In the genomic region with DNA sequence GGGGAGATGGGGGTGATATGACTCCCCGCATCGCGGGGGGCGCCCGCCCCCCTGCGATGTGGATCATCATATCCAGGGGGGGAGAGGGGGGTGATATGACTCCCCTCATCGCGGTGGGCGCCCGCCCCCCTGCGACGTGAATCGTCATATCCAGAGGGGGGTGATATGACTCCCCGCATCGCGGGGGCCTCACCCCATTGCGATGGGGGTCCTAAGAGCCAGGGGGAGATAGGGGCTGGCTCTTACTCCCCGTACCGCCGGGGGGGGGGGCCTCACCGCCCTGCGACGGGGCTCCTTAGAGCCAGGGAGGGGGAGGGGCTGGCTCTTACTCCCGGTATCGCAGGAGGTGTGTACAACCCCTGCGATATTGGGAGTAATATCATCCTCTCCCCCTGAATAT, we compare ENCODE assay signal across 8 cellular contexts. TPM values are rescaled to one million over a fixed set of nuclear protein-coding genes. Genes with fewer than 3 reads are reported as not detected.
"Had no signal": no experiment of that assay in that cellular context is flagged by ENCODE, and none has a peak within 500 bp of the region (broad histone marks: within the 10 kb centered on the region; RNA-seq: fewer than 3 reads in every experiment).

No MANE protein-coding gene starts in this region.

RNA-seq across cellular contexts. Expression of a gene that starts 54.5 kb away (rescaled TPM):
- total RNA-seq: LHCN-M2, MCF 10A, NCI-H460, OCI-LY7, PC-9, Right ventricle myocardium inferior, RPMI7951, SJCRH30 had no signal
